Comparison of ENCODE assay signal across 40 cellular contexts in the genomic region with DNA sequence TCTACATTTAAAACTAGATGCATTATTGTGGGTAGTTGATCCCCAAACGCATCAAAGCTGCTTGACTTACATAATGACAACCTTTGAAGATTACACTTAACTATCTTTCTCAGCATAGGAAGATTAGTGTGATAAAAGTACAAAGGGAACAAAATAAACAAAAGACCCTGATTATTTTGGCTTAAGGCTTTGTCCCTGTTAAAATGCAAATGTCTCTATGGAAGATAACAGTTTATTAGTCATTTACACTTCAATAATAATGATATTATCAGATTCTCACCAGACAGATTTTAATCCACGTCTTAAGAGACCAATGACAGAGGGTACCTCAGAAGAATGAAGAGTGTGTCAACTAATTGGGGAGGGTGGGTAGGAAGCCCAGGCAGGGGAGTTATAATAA.
"Had no signal": no experiment of that assay in that cellular context is flagged by ENCODE, and none has a peak within 500 bp of the region (broad histone marks: within the 10 kb centered on the region; RNA-seq: fewer than 3 reads in every experiment).

No MANE protein-coding gene starts in this region.

- H3K36me3 ChIP-seq: adrenal gland, ascending aorta, brain microvascular endothelial cell, breast epithelium, cardiac muscle cell had no signal

- DNase-seq: activated effector memory CD4-positive, alpha-beta T cell treated with anti-CD3 and anti-CD28 coated beads, Interleukin-2, amount 50 U/mL, for 16 hours; activated effector memory CD4-positive, alpha-beta T cell treated with Interleukin-2 at 50 U/mL for 16 hours; activated gamma-delta T cell; activated gamma-delta T cell treated with Interleukin-2 at 50 U/mL for 16 hours; activated naive CD4-positive, alpha-beta T cell; activated naive CD4-positive, alpha-beta T cell treated with anti-CD3 and anti-CD28 coated beads for 36 hours; activated naive CD4-positive, alpha-beta T cell treated with anti-CD3 and anti-CD28 coated beads, Interleukin-2, amount 10 ng/mL, durations not matched to agents 7 days and 5 days; activated naive CD4-positive, alpha-beta T cell treated with anti-CD3 and anti-CD28 coated beads, Interleukin-2, amount 50 U/mL, for 16 hours; activated naive CD4-positive, alpha-beta T cell treated with Interleukin-2 at 50 U/mL for 16 hours; activated naive CD8-positive, alpha-beta T cell treated with anti-CD3 and anti-CD28 coated beads for 36 hours; activated naive CD8-positive, alpha-beta T cell treated with anti-CD3 and anti-CD28 coated beads, Interleukin-2, amount 10 ng/mL, durations not matched to agents 7 days and 5 days; activated naive CD8-positive, alpha-beta T cell treated with anti-CD3 and anti-CD28 coated beads, Interleukin-2, amount 50 U/mL, for 24 hours; activated T-cell treated with anti-CD3 and anti-CD28 coated beads, Interleukin-2, amount 50 U/mL, for 1 hour; activated T-cell treated with anti-CD3 and anti-CD28 coated beads, Interleukin-2, amount 50 U/mL, for 24 hours; activated T-cell treated with anti-CD3 and anti-CD28 coated beads, Interleukin-2, amount 50 U/mL, for 4 hours; activated T-cell treated with anti-CD3 and anti-CD28 coated beads, Interleukin-2, amount 50 U/mL, for 48 hours; activated T-cell treated with anti-CD3 and anti-CD28 coated beads, Interleukin-2, amount 50 U/mL, for 72 hours; adrenal gland; amniotic stem cell; amygdala; anterior cingulate cortex; aorta; body of pancreas; brain microvascular endothelial cell; caudate nucleus; central memory CD4-positive, alpha-beta T cell; cerebellar nuclear complex had no signal

- H3K9me3 Mint-ChIP-seq: activated naive CD8-positive, alpha-beta T cell treated with anti-CD3 and anti-CD28 coated beads, Interleukin-2, amount 10 ng/mL, durations not matched to agents 7 days and 5 days; activated T-cell treated with anti-CD3 and anti-CD28 coated beads, Interleukin-2, amount 50 U/mL, for 4 hours had no signal

- H3K4me3 Mint-ChIP-seq: activated naive CD4-positive, alpha-beta T cell treated with anti-CD3 and anti-CD28 coated beads for 36 hours; activated naive CD4-positive, alpha-beta T cell treated with anti-CD3 and anti-CD28 coated beads, Interleukin-2, amount 10 ng/mL, durations not matched to agents 7 days and 5 days; activated naive CD4-positive, alpha-beta T cell treated with anti-CD3 and anti-CD28 coated beads, Interleukin-2, amount 50 U/mL, for 24 hours; activated naive CD8-positive, alpha-beta T cell; activated naive CD8-positive, alpha-beta T cell treated with anti-CD3 and anti-CD28 coated beads for 36 hours; activated naive CD8-positive, alpha-beta T cell treated with anti-CD3 and anti-CD28 coated beads, Interleukin-2, amount 10 ng/mL, durations not matched to agents 7 days and 5 days; activated naive CD8-positive, alpha-beta T cell treated with anti-CD3 and anti-CD28 coated beads, Interleukin-2, amount 50 U/mL, for 24 hours; activated T-cell treated with anti-CD3 and anti-CD28 coated beads, Interleukin-2, amount 50 U/mL, for 24 hours; activated T-cell treated with anti-CD3 and anti-CD28 coated beads, Interleukin-2, amount 50 U/mL, for 4 hours; activated T-cell treated with anti-CD3 and anti-CD28 coated beads, Interleukin-2, amount 50 U/mL, for 72 hours; activated T-helper 1 cell treated with anti-CD3 and anti-CD28 coated beads, Interleukin-12 subunit alpha, Interleukin-12 subunit beta, Interleukin-2, Interleukin-4 antibody, amounts not matched to agents 30 ng/mL and 10 ng/mL and 1 ng/mL, durations not matched to agents 14 hours and 24 hours and 36 hours; activated T-helper 17 cell treated with anti-CD3 and anti-CD28 coated beads, Interleukin-2, amount 50 U/mL, for 72 hours; brain; central memory CD8-positive, alpha-beta T cell had no signal

- H3K27ac Mint-ChIP-seq: activated naive CD4-positive, alpha-beta T cell treated with anti-CD3 and anti-CD28 coated beads for 36 hours; activated naive CD4-positive, alpha-beta T cell treated with anti-CD3 and anti-CD28 coated beads, Interleukin-2, amount 10 ng/mL, durations not matched to agents 7 days and 5 days; activated naive CD4-positive, alpha-beta T cell treated with anti-CD3 and anti-CD28 coated beads, Interleukin-2, amount 50 U/mL, for 24 hours; activated naive CD4-positive, alpha-beta T cell treated with anti-CD3 and anti-CD28 coated beads, Interleukin-2, amount 50 U/mL, for 72 hours; activated naive CD8-positive, alpha-beta T cell; activated naive CD8-positive, alpha-beta T cell treated with anti-CD3 and anti-CD28 coated beads for 36 hours; activated naive CD8-positive, alpha-beta T cell treated with anti-CD3 and anti-CD28 coated beads, Interleukin-2, amount 10 ng/mL, durations not matched to agents 7 days and 5 days; activated naive CD8-positive, alpha-beta T cell treated with anti-CD3 and anti-CD28 coated beads, Interleukin-2, amount 50 U/mL, for 24 hours; activated T-cell treated with anti-CD3 and anti-CD28 coated beads, Interleukin-2, amount 50 U/mL, for 24 hours; activated T-cell treated with anti-CD3 and anti-CD28 coated beads, Interleukin-2, amount 50 U/mL, for 72 hours; activated T-helper 1 cell treated with anti-CD3 and anti-CD28 coated beads, Interleukin-12 subunit alpha, Interleukin-12 subunit beta, Interleukin-2, Interleukin-4 antibody, amounts not matched to agents 30 ng/mL and 10 ng/mL and 1 ng/mL, durations not matched to agents 14 hours and 24 hours and 36 hours; activated T-helper 17 cell treated with anti-CD3 and anti-CD28 coated beads, Interleukin-2, amount 50 U/mL, for 72 hours; activated T-helper 2 cell treated with anti-CD3 and anti-CD28 coated beads, Interferon-gamma antibody, Interleukin-2, Interleukin-4, amounts not matched to agents 10 μg/mL and 5 μg/mL and 100 μg/mL, durations not matched to agents 14 hours and 24 hours and 36 hours had no signal

- H3K36me3 Mint-ChIP-seq: activated naive CD4-positive, alpha-beta T cell treated with anti-CD3 and anti-CD28 coated beads, Interleukin-2, amount 10 ng/mL, durations not matched to agents 7 days and 5 days; activated naive CD4-positive, alpha-beta T cell treated with anti-CD3 and anti-CD28 coated beads, Interleukin-2, amount 50 U/mL, for 24 hours; activated naive CD4-positive, alpha-beta T cell treated with anti-CD3 and anti-CD28 coated beads, Interleukin-2, amount 50 U/mL, for 72 hours; activated naive CD8-positive, alpha-beta T cell; activated naive CD8-positive, alpha-beta T cell treated with anti-CD3 and anti-CD28 coated beads for 36 hours; activated naive CD8-positive, alpha-beta T cell treated with anti-CD3 and anti-CD28 coated beads, Interleukin-2, amount 10 ng/mL, durations not matched to agents 7 days and 5 days; brain had no signal

- H3K4me1 Mint-ChIP-seq: activated naive CD4-positive, alpha-beta T cell treated with anti-CD3 and anti-CD28 coated beads, Interleukin-2, amount 10 ng/mL, durations not matched to agents 7 days and 5 days; activated naive CD4-positive, alpha-beta T cell treated with anti-CD3 and anti-CD28 coated beads, Interleukin-2, amount 50 U/mL, for 24 hours; activated naive CD8-positive, alpha-beta T cell treated with anti-CD3 and anti-CD28 coated beads for 36 hours; activated naive CD8-positive, alpha-beta T cell treated with anti-CD3 and anti-CD28 coated beads, Interleukin-2, amount 10 ng/mL, durations not matched to agents 7 days and 5 days; activated naive CD8-positive, alpha-beta T cell treated with anti-CD3 and anti-CD28 coated beads, Interleukin-2, amount 50 U/mL, for 24 hours; activated T-helper 17 cell treated with anti-CD3 and anti-CD28 coated beads, Interleukin-2, amount 50 U/mL, for 72 hours; central memory CD8-positive, alpha-beta T cell had no signal

- H3K27me3 Mint-ChIP-seq: activated naive CD4-positive, alpha-beta T cell treated with anti-CD3 and anti-CD28 coated beads, Interleukin-2, amount 10 ng/mL, durations not matched to agents 7 days and 5 days; activated naive CD4-positive, alpha-beta T cell treated with anti-CD3 and anti-CD28 coated beads, Interleukin-2, amount 50 U/mL, for 24 hours; activated naive CD8-positive, alpha-beta T cell treated with anti-CD3 and anti-CD28 coated beads for 36 hours; activated naive CD8-positive, alpha-beta T cell treated with anti-CD3 and anti-CD28 coated beads, Interleukin-2, amount 10 ng/mL, durations not matched to agents 7 days and 5 days; activated naive CD8-positive, alpha-beta T cell treated with anti-CD3 and anti-CD28 coated beads, Interleukin-2, amount 50 U/mL, for 24 hours; activated T-cell treated with anti-CD3 and anti-CD28 coated beads, Interleukin-2, amount 50 U/mL, for 24 hours; central memory CD8-positive, alpha-beta T cell had no signal

- H3K27me3 ChIP-seq: adrenal gland, ascending aorta, body of pancreas, brain microvascular endothelial cell, breast epithelium, cardiac muscle cell had no signal

- H3K27ac ChIP-seq: adrenal gland, ascending aorta, body of pancreas, brain microvascular endothelial cell, breast epithelium, cardiac muscle cell had no signal

- H3K4me1 ChIP-seq: adrenal gland, ascending aorta, body of pancreas, breast epithelium had no signal

- FAIRE-seq: astrocyte, bronchial epithelial cell had no signal

- H3K9me3 ChIP-seq: adrenal gland, ascending aorta, body of pancreas, breast epithelium had no signal

- H3K4me3 ChIP-seq: adrenal gland, ascending aorta, body of pancreas, breast epithelium, cardiac muscle cell had no signal
